In genomic region chr4:153222162-153222789, GRCh38 we compare ENCODE assay signal across 8 cellular contexts. TPM values are rescaled to one million over a fixed set of nuclear protein-coding genes. Genes with fewer than 3 reads are reported as not detected.
DNase-seq lines count a peak whose midpoint lies in the region; ATAC-seq and TF ChIP-seq lines count a peak whose summit lies in the region.

No MANE protein-coding gene starts in this region.

- H3K4me3 ChIP-seq in cardiac fibroblast (replicated peaks in 1 of 2; ENCODE audit: low read depth in 2 of 2, low read length in 2 of 2) (peak overlapping the region; percentile 65 to 67), sigmoid colon (peak overlapping the region; percentile 62 to 81 (median 69))

- peak overlapping the region; percentile 90 to 96 (median 94) for H3K27ac ChIP-seq in sigmoid colon

- peak in 1 of 2 donors; percentile 10 for TF ChIP-seq POLR2A in sigmoid colon (IDR thresholded peaks at IDR 0.05)

- H3K4me1 ChIP-seq in sigmoid colon: peaks cover 0 to 33% (median 18%) of the 10 kb centered on the region in 4 donors

- TF ChIP-seq CTCF in cardiac fibroblast (IDR thresholded peaks at IDR 0.05; ENCODE audit: low read depth, low read length): no peak
- TF ChIP-seq CTCF in sigmoid colon (IDR thresholded peaks at IDR 0.05): no peak

- 22 to 24% methylated on average over 28 of the region's 28 CpGs for WGBS in sigmoid colon, 2 donors

- intact Hi-C loops in sigmoid colon (cut with DNase I): loop anchor here (5.0 kb wide), 2 partner anchors 70 to 95 kb away; no protein-coding TSS in a partner anchor

- H3K36me3 ChIP-seq in sigmoid colon: no peaks in the 10 kb centered on the region

- ATAC-seq in GM18907 (IDR thresholded peaks at IDR 0.05; ENCODE audit: unreplicated experiment): peak; percentile 29
- ATAC-seq in HG03280 (IDR thresholded peaks at IDR 0.05; ENCODE audit: unreplicated experiment): peak; percentile 31
- ATAC-seq in SK-N-SH treated with all-trans-retinoic acid at 6 μM for 48 hours: peak; percentile 86

- no peak for TF ChIP-seq EP300 in sigmoid colon (IDR thresholded peaks at IDR 0.05)

- H3K9me3 ChIP-seq in sigmoid colon: no peaks in the 10 kb centered on the region

- H3K27me3 ChIP-seq in sigmoid colon: no peaks in the 10 kb centered on the region

- DNase-seq in AG20443 (ENCODE audit: low spot score) (peak; percentile 88), cardiac fibroblast (ENCODE audit: low read depth in 2 of 2) (peak; percentile 80 to 84), iPS-NIHi11 (ENCODE audit: low spot score) (peak; percentile 83), sigmoid colon (peak; percentile 88), GM19240 (ENCODE audit: insufficient read length, low spot score) (no peak)

TF ChIP-seq in SK-N-SH treated with all-trans-retinoic acid at 6 μM for 48 hours, 23 proteins besides CTCF, POLR2A, EP300 and RAD21:
- no peak for TF ChIP-seq RARB (CRISPR knock-in tag; IDR thresholded peaks at IDR 0.05)
- TF ChIP-seq ZFP3 (CRISPR knock-in tag; IDR thresholded peaks at IDR 0.05): no peak
- no peak for TF ChIP-seq PPARA (CRISPR knock-in tag; IDR thresholded peaks at IDR 0.05; ENCODE audit: borderline replicate concordance)
- 0 out of 2 replicates have a peak, but pooled peaks have one; percentile 44 for TF ChIP-seq TSHZ2 (CRISPR knock-in tag; IDR thresholded peaks at IDR 0.05)
- TF ChIP-seq, protein P1, sequence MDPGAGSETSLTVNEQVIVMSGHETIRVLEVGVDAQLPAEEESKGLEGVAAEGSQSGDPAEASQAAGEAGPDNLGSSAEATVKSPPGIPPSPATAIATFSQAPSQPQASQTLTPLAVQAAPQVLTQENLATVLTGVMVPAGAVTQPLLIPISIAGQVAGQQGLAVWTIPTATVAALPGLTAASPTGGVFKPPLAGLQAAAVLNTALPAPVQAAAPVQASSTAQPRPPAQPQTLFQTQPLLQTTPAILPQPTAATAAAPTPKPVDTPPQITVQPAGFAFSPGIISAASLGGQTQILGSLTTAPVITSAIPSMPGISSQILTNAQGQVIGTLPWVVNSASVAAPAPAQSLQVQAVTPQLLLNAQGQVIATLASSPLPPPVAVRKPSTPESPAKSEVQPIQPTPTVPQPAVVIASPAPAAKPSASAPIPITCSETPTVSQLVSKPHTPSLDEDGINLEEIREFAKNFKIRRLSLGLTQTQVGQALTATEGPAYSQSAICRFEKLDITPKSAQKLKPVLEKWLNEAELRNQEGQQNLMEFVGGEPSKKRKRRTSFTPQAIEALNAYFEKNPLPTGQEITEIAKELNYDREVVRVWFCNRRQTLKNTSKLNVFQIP (CRISPR knock-in tag; IDR thresholded peaks at IDR 0.05; ENCODE audit: borderline replicate concordance, low read depth): no peak
- peak; percentile 60; the same call in 1 of the 2 replicates for TF ChIP-seq TCF4 (CRISPR knock-in tag; IDR thresholded peaks at IDR 0.05; ENCODE audit: borderline replicate concordance)
- no peak for TF ChIP-seq BACH2 (CRISPR knock-in tag; IDR thresholded peaks at IDR 0.05; ENCODE audit: borderline replicate concordance)
- TF ChIP-seq ZNF565 (CRISPR knock-in tag; conservative IDR thresholded peaks at IDR 0.05; ENCODE audit: low read depth): no peak
- TF ChIP-seq OSR1 (CRISPR knock-in tag; IDR thresholded peaks at IDR 0.05): no peak
- no peak for TF ChIP-seq CREB5 (CRISPR knock-in tag; IDR thresholded peaks at IDR 0.05; ENCODE audit: low read depth)

RNA-seq across cellular contexts. Expression of gene TRIM2, which starts 18.0 kb away (rescaled TPM):
- total RNA-seq in sigmoid colon: 10 to 100 TPM; 31.6 to 51.7 (median 34.7) TPM
- 10 to 100 TPM; 19.8 to 26.8 (median 25.5) TPM for polyA plus RNA-seq in sigmoid colon

Comparison
In these comparisons a context has a peak if more than half of its experiments do, and no peak if none do; other contexts are left out.
1. ATAC-seq: peak in every context shown above with its lines; median percentile 86 in SK-N-SH treated with all-trans-retinoic acid at 6 μM for 48 hours; 31 in HG03280; 29 in GM18907.